ENCODE assay signal across 16 cellular contexts in genomic region chr3:123287962-123288302, GRCh38.
DNase-seq lines count a peak whose midpoint lies in the region; ATAC-seq and TF ChIP-seq lines count a peak whose summit lies in the region.
"Had no signal": no experiment of that assay in that cellular context is flagged by ENCODE, and none has a peak within 500 bp of the region (broad histone marks: within the 10 kb centered on the region; RNA-seq: fewer than 3 reads in every experiment).

No MANE protein-coding gene starts in this region.

- no peak overlapping the region for H3K4me3 Mint-ChIP-seq in osteocyte (ENCODE audit: unreplicated experiment)
- H3K4me3 Mint-ChIP-seq: GM23338 had no signal

- peak overlapping the region; percentile 12 for H3K27ac ChIP-seq in angular gyrus (ENCODE audit: low read depth, low read length)

- ATAC-seq in HG03175 (IDR thresholded peaks at IDR 0.05; ENCODE audit: unreplicated experiment) = no peak
- ATAC-seq: GM23338, Right ventricle myocardium inferior had no signal

- H3K4me1 Mint-ChIP-seq in osteocyte (ENCODE audit: unreplicated experiment) = no peaks in the 10 kb centered on the region
- H3K4me1 Mint-ChIP-seq: GM23338 had no signal

- H3K27me3 Mint-ChIP-seq in osteocyte (ENCODE audit: unreplicated experiment) = no peaks in the 10 kb centered on the region

- peak; percentile 43 for DNase-seq in activated effector memory CD4-positive, alpha-beta T cell treated with anti-CD3 and anti-CD28 coated beads, Interleukin-2, amount 50 U/mL, for 16 hours
- DNase-seq in activated effector memory CD4-positive, alpha-beta T cell treated with Interleukin-2 at 50 U/mL for 16 hours = no peak
- peak; percentile 2 for DNase-seq in HuH-7 (ENCODE audit: low spot score)
- DNase-seq in osteocyte (ENCODE audit: extremely low spot score, unreplicated experiment) = peak; percentile 64
- no peak for DNase-seq in middle frontal gyrus (ENCODE audit: extremely low spot score, low spot score)
- DNase-seq: AML-193, NCI-H1092 treated with DMSO at 0.1 percent for 48 hours, NCI-H146, NCI-H2081, NCI-H226, NCI-H526 treated with DMSO at 0.1 percent for 48 hours, SK-N-SH had no signal

- no peak for TF ChIP-seq CTCF in osteocyte (IDR thresholded peaks at IDR 0.05)

- H3K36me3 Mint-ChIP-seq in osteocyte (ENCODE audit: unreplicated experiment) = peaks cover 8% of the 10 kb centered on the region

- no peak overlapping the region for H3K27ac Mint-ChIP-seq in osteocyte (ENCODE audit: unreplicated experiment)
- H3K27ac Mint-ChIP-seq: GM23338 had no signal

- H3K9me3 Mint-ChIP-seq in osteocyte (ENCODE audit: unreplicated experiment) = no peaks in the 10 kb centered on the region

Comparison
In these comparisons a context has a peak if more than half of its experiments do, and no peak if none do; other contexts are left out.
1. DNase-seq: peak in activated effector memory CD4-positive, alpha-beta T cell treated with anti-CD3 and anti-CD28 coated beads, Interleukin-2, amount 50 U/mL, for 16 hours (single experiment), HuH-7 (single experiment) and osteocyte (single experiment); none in activated effector memory CD4-positive, alpha-beta T cell treated with Interleukin-2 at 50 U/mL for 16 hours (single experiment) and middle frontal gyrus (single experiment).